35 cellular contexts compared by ENCODE assay signal in the genomic region with DNA sequence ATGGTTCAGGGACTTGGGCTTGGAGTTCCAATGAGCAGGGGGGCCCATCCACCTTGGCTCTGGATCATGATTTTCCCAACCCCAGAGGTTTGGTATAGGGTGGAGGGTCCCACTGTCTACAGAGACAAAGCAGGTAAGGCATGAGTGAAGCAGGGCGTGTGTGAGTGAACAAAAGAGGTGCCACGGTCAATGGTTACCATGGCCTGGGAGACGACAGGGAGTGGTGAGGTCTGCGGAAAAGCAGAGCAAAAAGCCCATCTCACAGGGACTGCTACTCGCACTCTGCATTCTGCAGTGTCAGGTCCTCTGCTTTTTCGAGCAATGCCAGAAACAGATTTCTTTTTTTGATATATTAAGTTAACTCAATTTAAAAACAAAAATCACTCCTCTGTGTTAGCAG. TPM values are rescaled to one million over a fixed set of nuclear protein-coding genes. Genes with fewer than 3 reads are reported as not detected.
"Had no signal": no experiment of that assay in that cellular context is flagged by ENCODE, and none has a peak within 500 bp of the region (broad histone marks: within the 10 kb centered on the region; RNA-seq: fewer than 3 reads in every experiment).

No MANE protein-coding gene starts in this region.

- H3K4me1 Mint-ChIP-seq: central memory CD8-positive, alpha-beta T cell; immature natural killer cell; mesothelial cell of epicardium; naive thymus-derived CD8-positive, alpha-beta T cell; neural progenitor cell had no signal

- H3K9me3 Mint-ChIP-seq: activated CD4-positive, alpha-beta memory T cell treated with anti-CD3 and anti-CD28 coated beads, Interleukin-2, amount 10 ng/mL, durations not matched to agents 7 days and 5 days; activated CD4-positive, alpha-beta T cell treated with anti-CD3 and anti-CD28 coated beads, Interleukin-2, amount 10 ng/mL, durations not matched to agents 24 days and 14 days; activated naive CD4-positive, alpha-beta T cell treated with anti-CD3 and anti-CD28 coated beads, Interleukin-2, amount 10 ng/mL, durations not matched to agents 7 days and 5 days; activated naive CD8-positive, alpha-beta T cell treated with anti-CD3 and anti-CD28 coated beads, Interleukin-2, amount 10 ng/mL, durations not matched to agents 7 days and 5 days; activated T-cell treated with anti-CD3 and anti-CD28 coated beads, Interleukin-2, amount 50 U/mL, for 24 hours; central memory CD8-positive, alpha-beta T cell; immature natural killer cell; mesothelial cell of epicardium; naive thymus-derived CD8-positive, alpha-beta T cell; neural progenitor cell; T-helper 1 cell treated with Interleukin-12 subunit alpha and Interleukin-12 subunit beta and Interleukin-4 antibody, amounts not matched to agents 30 μg/mL and 1 μg/mL, for 36 hours had no signal

- H3K27ac Mint-ChIP-seq: activated CD4-positive, alpha-beta memory T cell treated with anti-CD3 and anti-CD28 coated beads, Interleukin-2, amount 10 ng/mL, durations not matched to agents 7 days and 5 days; activated CD4-positive, alpha-beta T cell treated with anti-CD3 and anti-CD28 coated beads, Interleukin-2, amount 10 ng/mL, durations not matched to agents 24 days and 14 days; activated naive CD4-positive, alpha-beta T cell treated with anti-CD3 and anti-CD28 coated beads, Interleukin-2, amount 10 ng/mL, durations not matched to agents 7 days and 5 days; activated naive CD8-positive, alpha-beta T cell treated with anti-CD3 and anti-CD28 coated beads, Interleukin-2, amount 10 ng/mL, durations not matched to agents 7 days and 5 days; activated T-cell treated with anti-CD3 and anti-CD28 coated beads, Interleukin-2, amount 50 U/mL, for 24 hours; immature natural killer cell; mesothelial cell of epicardium; neural progenitor cell; T-helper 1 cell treated with Interleukin-12 subunit alpha and Interleukin-12 subunit beta and Interleukin-4 antibody, amounts not matched to agents 30 μg/mL and 1 μg/mL, for 36 hours had no signal

- H3K27me3 Mint-ChIP-seq: activated T-cell treated with anti-CD3 and anti-CD28 coated beads, Interleukin-2, amount 50 U/mL, for 24 hours; central memory CD8-positive, alpha-beta T cell; naive thymus-derived CD8-positive, alpha-beta T cell had no signal

- DNase-seq: activated CD4-positive, alpha-beta memory T cell treated with anti-CD3 and anti-CD28 coated beads, Interleukin-2, amount 10 ng/mL, durations not matched to agents 7 days and 5 days; activated CD4-positive, alpha-beta T cell treated with anti-CD3 and anti-CD28 coated beads, Interleukin-2, amount 10 ng/mL, durations not matched to agents 24 days and 14 days; activated CD4-positive, CD25-positive, alpha-beta regulatory T cell treated with anti-CD3 and anti-CD28 coated beads, Interleukin-2, amount 50 U/mL, for 72 hours; activated CD8-positive, alpha-beta memory T cell treated with anti-CD3 and anti-CD28 coated beads, Interleukin-2, amount 50 U/mL, for 48 hours; activated gamma-delta T cell; activated naive CD4-positive, alpha-beta T cell treated with anti-CD3 and anti-CD28 coated beads, Interleukin-2, amount 10 ng/mL, durations not matched to agents 7 days and 5 days; activated naive CD8-positive, alpha-beta T cell treated with anti-CD3 and anti-CD28 coated beads, Interleukin-2, amount 10 ng/mL, durations not matched to agents 7 days and 5 days; activated T-cell treated with anti-CD3 and anti-CD28 coated beads, Interleukin-2, amount 50 U/mL, for 24 hours; amniotic stem cell; effector CD8-positive, alpha-beta T cell; heart left ventricle; hypothalamus; immature natural killer cell; kidney; naive thymus-derived CD8-positive, alpha-beta T cell; occipital lobe; psoas muscle; stimulated activated CD4-positive, alpha-beta T cell treated with anti-CD3 and anti-CD28 coated beads, Interleukin-2, amount 100 ng/mL, for 48 hours; stimulated activated naive CD8-positive, alpha-beta T cell treated with anti-CD3 and anti-CD28 coated beads, Interleukin-15, Interleukin-2, amounts not matched to agents 100 U/mL and 50 U/mL, for 24 hours; substantia nigra; SW 1271; T-helper 9 cell; thyroid gland; WERI-Rb-1 had no signal

- H3K9ac ChIP-seq: neural progenitor cell, parathyroid adenoma had no signal

- H3K36me3 Mint-ChIP-seq: activated naive CD4-positive, alpha-beta T cell treated with anti-CD3 and anti-CD28 coated beads, Interleukin-2, amount 10 ng/mL, durations not matched to agents 7 days and 5 days; activated naive CD8-positive, alpha-beta T cell treated with anti-CD3 and anti-CD28 coated beads, Interleukin-2, amount 10 ng/mL, durations not matched to agents 7 days and 5 days; immature natural killer cell; mesothelial cell of epicardium; naive thymus-derived CD8-positive, alpha-beta T cell; neural progenitor cell had no signal

- H3K27ac ChIP-seq: epithelial cell of prostate, neural progenitor cell, parathyroid adenoma, psoas muscle, right atrium auricular region, thyroid gland, WERI-Rb-1 had no signal

- H3K4me2 ChIP-seq: neural progenitor cell had no signal

- H3K4me1 ChIP-seq: neural progenitor cell, parathyroid adenoma, psoas muscle, thyroid gland had no signal

- H3K27me3 ChIP-seq: heart left ventricle, neural progenitor cell, right atrium auricular region, thyroid gland had no signal

- ATAC-seq: heart left ventricle; naive thymus-derived CD8-positive, alpha-beta T cell; psoas muscle; stimulated activated naive CD8-positive, alpha-beta T cell treated with anti-CD3 and anti-CD28 coated beads, Interleukin-15, Interleukin-2, amounts not matched to agents 100 U/mL and 50 U/mL, for 24 hours had no signal

- H3K4me3 Mint-ChIP-seq: activated CD4-positive, alpha-beta memory T cell treated with anti-CD3 and anti-CD28 coated beads, Interleukin-2, amount 10 ng/mL, durations not matched to agents 7 days and 5 days; activated CD4-positive, alpha-beta T cell treated with anti-CD3 and anti-CD28 coated beads, Interleukin-2, amount 10 ng/mL, durations not matched to agents 24 days and 14 days; activated naive CD4-positive, alpha-beta T cell treated with anti-CD3 and anti-CD28 coated beads, Interleukin-2, amount 10 ng/mL, durations not matched to agents 7 days and 5 days; activated naive CD8-positive, alpha-beta T cell treated with anti-CD3 and anti-CD28 coated beads, Interleukin-2, amount 10 ng/mL, durations not matched to agents 7 days and 5 days; activated T-cell treated with anti-CD3 and anti-CD28 coated beads, Interleukin-2, amount 50 U/mL, for 24 hours; central memory CD8-positive, alpha-beta T cell; immature natural killer cell; mesothelial cell of epicardium; naive thymus-derived CD8-positive, alpha-beta T cell; neural progenitor cell; T-helper 1 cell treated with Interleukin-12 subunit alpha and Interleukin-12 subunit beta and Interleukin-4 antibody, amounts not matched to agents 30 μg/mL and 1 μg/mL, for 36 hours had no signal

- H3K36me3 ChIP-seq: heart left ventricle, neural progenitor cell, right atrium auricular region, thyroid gland, WERI-Rb-1 had no signal

- H3K9me3 ChIP-seq: heart left ventricle, psoas muscle, right atrium auricular region, thyroid gland had no signal

- FAIRE-seq: bronchial epithelial cell, colon, endometrium, kidney had no signal

- H3K4me3 ChIP-seq: heart left ventricle, neural progenitor cell, psoas muscle, right atrium auricular region, thyroid gland had no signal

RNA-seq across cellular contexts. Expression of gene MYH11, which starts 24.6 kb away (rescaled TPM):
- total RNA-seq: activated CD4-positive, alpha-beta T cell treated with anti-CD3 and anti-CD28 coated beads, Interleukin-2, amount 10 ng/mL, durations not matched to agents 24 days and 14 days; activated naive CD8-positive, alpha-beta T cell treated with anti-CD3 and anti-CD28 coated beads, Interleukin-2, amount 10 ng/mL, durations not matched to agents 7 days and 5 days; dermis microvascular lymphatic vessel endothelial cell; naive thymus-derived CD8-positive, alpha-beta T cell had no signal
